19 cellular contexts compared by ENCODE assay signal in the genomic region with DNA sequence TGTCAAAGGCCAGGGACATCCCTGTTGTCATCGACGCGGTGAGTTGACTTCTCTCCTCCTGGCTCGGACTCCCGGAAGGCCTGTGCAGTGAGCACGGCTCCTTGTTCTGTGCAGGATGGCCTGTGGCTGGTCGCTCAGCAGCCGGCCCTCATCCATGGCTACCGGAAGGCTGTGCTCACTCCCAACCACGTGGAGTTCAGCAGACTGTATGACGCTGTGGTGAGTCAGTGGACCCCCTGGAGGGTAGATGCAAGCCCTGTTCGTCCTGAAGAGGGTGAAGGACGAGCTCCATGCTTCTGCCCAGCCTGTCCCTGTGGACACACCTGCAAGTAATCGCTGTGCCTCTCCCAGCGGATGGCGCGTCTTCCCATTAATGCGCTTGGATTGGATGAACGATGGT. TPM values are rescaled to one million over a fixed set of nuclear protein-coding genes. Genes with fewer than 3 reads are reported as not detected.
DNase-seq lines count a peak whose midpoint lies in the region; ATAC-seq, FAIRE-seq and TF ChIP-seq lines count a peak whose summit lies in the region.
"Had no signal": no experiment of that assay in that cellular context is flagged by ENCODE, and none has a peak within 500 bp of the region (broad histone marks: within the 10 kb centered on the region; RNA-seq: fewer than 3 reads in every experiment).

No MANE protein-coding gene starts in this region.

- H3K27ac ChIP-seq in astrocyte (ENCODE audit: low read depth, low read length), result peak overlapping the region; percentile 73
- H3K27ac ChIP-seq: VCaP had no signal

- H3K9me3 Mint-ChIP-seq in astrocyte (ENCODE audit: unreplicated experiment), result no peaks in the 10 kb centered on the region
- no peaks in the 10 kb centered on the region for H3K9me3 Mint-ChIP-seq in activated CD8-positive, alpha-beta T cell treated with anti-CD3 and anti-CD28 coated beads, Interleukin-2, amount 10 ng/mL, durations not matched to agents 7 days and 5 days (ENCODE audit: insufficient read depth)
- H3K9me3 Mint-ChIP-seq in glutamatergic neuron (ENCODE audit: unreplicated experiment), result peaks cover 5% of the 10 kb centered on the region

- peaks cover 12% of the 10 kb centered on the region for H3K4me1 Mint-ChIP-seq in astrocyte (ENCODE audit: low read depth, unreplicated experiment)
- peaks cover 13% of the 10 kb centered on the region for H3K4me1 Mint-ChIP-seq in activated CD8-positive, alpha-beta T cell treated with anti-CD3 and anti-CD28 coated beads, Interleukin-2, amount 10 ng/mL, durations not matched to agents 7 days and 5 days (ENCODE audit: low read depth)
- peaks cover 10% of the 10 kb centered on the region for H3K4me1 Mint-ChIP-seq in glutamatergic neuron (ENCODE audit: low read depth, unreplicated experiment)

- no peaks in the 10 kb centered on the region for H3K27me3 Mint-ChIP-seq in astrocyte (ENCODE audit: low read depth, unreplicated experiment)
- H3K27me3 Mint-ChIP-seq in activated CD8-positive, alpha-beta T cell treated with anti-CD3 and anti-CD28 coated beads, Interleukin-2, amount 10 ng/mL, durations not matched to agents 7 days and 5 days (ENCODE audit: low read depth), result no peaks in the 10 kb centered on the region
- H3K27me3 Mint-ChIP-seq in glutamatergic neuron (ENCODE audit: unreplicated experiment), result peaks cover 4% of the 10 kb centered on the region

- peak overlapping the region; percentile 84 for H3K27ac Mint-ChIP-seq in astrocyte (ENCODE audit: unreplicated experiment)
- no peak overlapping the region for H3K27ac Mint-ChIP-seq in activated CD8-positive, alpha-beta T cell treated with anti-CD3 and anti-CD28 coated beads, Interleukin-2, amount 10 ng/mL, durations not matched to agents 7 days and 5 days
- no peak overlapping the region for H3K27ac Mint-ChIP-seq in glutamatergic neuron (ENCODE audit: unreplicated experiment)

- ATAC-seq in activated CD8-positive, alpha-beta T cell treated with anti-CD3 and anti-CD28 coated beads, Interleukin-2, amount 10 ng/mL, durations not matched to agents 7 days and 5 days, result no peak

- FAIRE-seq in astrocyte (lab: Jason Lieb, UNC), result no peak
- FAIRE-seq: GM12891 had no signal

- peaks cover 50% of the 10 kb centered on the region for H4K20me1 ChIP-seq in astrocyte (ENCODE audit: insufficient read depth, low read length)

- peak overlapping the region; percentile 15 for H2AFZ ChIP-seq in astrocyte (ENCODE audit: low read depth, low read length)

- H3K79me2 ChIP-seq in astrocyte (ENCODE audit: insufficient read depth, low read length), result peaks cover 50% of the 10 kb centered on the region

- H3K4me3 Mint-ChIP-seq in astrocyte (ENCODE audit: unreplicated experiment), result no peak overlapping the region
- H3K4me3 Mint-ChIP-seq in activated CD8-positive, alpha-beta T cell treated with anti-CD3 and anti-CD28 coated beads, Interleukin-2, amount 10 ng/mL, durations not matched to agents 7 days and 5 days, result no peak overlapping the region
- H3K4me3 Mint-ChIP-seq in glutamatergic neuron (ENCODE audit: unreplicated experiment), result no peak overlapping the region

- H3K36me3 Mint-ChIP-seq in astrocyte (ENCODE audit: low read depth, unreplicated experiment), result peaks cover 35% of the 10 kb centered on the region
- peaks cover 55% of the 10 kb centered on the region for H3K36me3 Mint-ChIP-seq in activated CD8-positive, alpha-beta T cell treated with anti-CD3 and anti-CD28 coated beads, Interleukin-2, amount 10 ng/mL, durations not matched to agents 7 days and 5 days (ENCODE audit: low read depth)
- H3K36me3 Mint-ChIP-seq in glutamatergic neuron (ENCODE audit: unreplicated experiment), result peaks cover 8% of the 10 kb centered on the region

- H3K36me3 ChIP-seq in astrocyte (ENCODE audit: insufficient read depth, low read length), result peaks cover 14% of the 10 kb centered on the region

- peaks cover 15% of the 10 kb centered on the region for H3K4me1 ChIP-seq in astrocyte (ENCODE audit: insufficient read depth, low read length)
- H3K4me1 ChIP-seq: BE2C had no signal

- TF ChIP-seq CTCF in AG09309 (IDR thresholded peaks at IDR 0.05; ENCODE audit: control insufficient read depth, insufficient read depth, low read depth, low read length, missing control alignments), result no peak
- TF ChIP-seq CTCF in astrocyte (IDR thresholded peaks at IDR 0.05; ENCODE audit: insufficient read depth, low read depth, low read length), result no peak
- no peak for TF ChIP-seq CTCF in glutamatergic neuron (IDR thresholded peaks at IDR 0.05; ENCODE audit: partially characterized antibody, unreplicated experiment)

- H3K9me3 ChIP-seq in astrocyte (ENCODE audit: insufficient read depth, low read depth, low read length), result no peaks in the 10 kb centered on the region
- H3K9me3 ChIP-seq: BE2C had no signal

- H3K4me3 ChIP-seq in AG09309 (ENCODE audit: control insufficient read depth, low read depth, low read length) (no peak overlapping the region), astrocyte (ENCODE audit: insufficient read depth, low read depth, low read length) (no peak overlapping the region)
- H3K4me3 ChIP-seq: dorsolateral prefrontal cortex had no signal

- CTCF ChIA-PET in activated CD8-positive, alpha-beta T cell treated with anti-CD3 and anti-CD28 coated beads, Interleukin-2, amount 10 ng/mL, durations not matched to agents 7 days and 5 days (lab: Charles Lee), result no interaction called here

- POLR2A ChIA-PET in activated CD8-positive, alpha-beta T cell treated with anti-CD3 and anti-CD28 coated beads, Interleukin-2, amount 10 ng/mL, durations not matched to agents 7 days and 5 days (lab: Charles Lee), result no interaction called here

- peak overlapping the region; percentile 47 for H3K9ac ChIP-seq in astrocyte (ENCODE audit: low read length)

- H3K27me3 ChIP-seq in astrocyte (ENCODE audit: insufficient read depth, low read length), result no peaks in the 10 kb centered on the region
- H3K27me3 ChIP-seq: BE2C, dorsolateral prefrontal cortex had no signal

- DNase-seq in AG09309 (ENCODE audit: low read depth) (peak; percentile 37), LHCN-M2 (ENCODE audit: low read depth) (peak; percentile 77), astrocyte (ENCODE audit: low read depth) (peak; percentile 86), kidney tubule cell (ENCODE audit: low spot score) (peak; percentile 62), glutamatergic neuron (no peak), superior temporal gyrus (ENCODE audit: extremely low spot score) (no peak), NCI-H2107 (lab: John Stamatoyannopoulos, UW) (no peak)
- no peak for DNase-seq in activated CD8-positive, alpha-beta T cell treated with anti-CD3 and anti-CD28 coated beads, Interleukin-2, amount 10 ng/mL, durations not matched to agents 7 days and 5 days
- DNase-seq: activated CD8-positive, alpha-beta memory T cell treated with anti-CD3 and anti-CD28 coated beads, Interleukin-2, amount 50 U/mL, for 48 hours; BE2C; DMS79; dorsolateral prefrontal cortex; Karpas-422; NCI-H1930; NCI-H774; SHP77 treated with DMSO at 0.1 percent for 48 hours; stimulated activated CD4-positive, alpha-beta T cell treated with anti-CD3 and anti-CD28 coated beads, Interleukin-2, amount 100 ng/mL, for 48 hours had no signal

- H3K4me2 ChIP-seq in astrocyte (ENCODE audit: low read length), result peak overlapping the region; percentile 60

RNA-seq across cellular contexts. Expression of gene NAXD, which starts 19.2 kb away (rescaled TPM):
- total RNA-seq in LHCN-M2 (2014; rRNA removed), result 23.5 and 25.9 TPM in 2 replicates
- polyA plus RNA-seq in LHCN-M2 (2012), result 20.1 TPM
- total RNA-seq in astrocyte, result 25.1 and 25.8 TPM in 2 replicates
- 10 to 100 TPM; 23.7 to 24.3 TPM for total RNA-seq in activated CD8-positive, alpha-beta T cell treated with anti-CD3 and anti-CD28 coated beads, Interleukin-2, amount 10 ng/mL, durations not matched to agents 7 days and 5 days
- total RNA-seq in glutamatergic neuron (ENCODE audit: unreplicated experiment), result 41.2 TPM

Comparison
In these comparisons a context has a peak if more than half of its experiments do, and no peak if none do; other contexts are left out.
1. DNase-seq: peak in AG09309 (single experiment), LHCN-M2 (single experiment), astrocyte (single experiment) and kidney tubule cell (single experiment); none in activated CD8-positive, alpha-beta T cell treated with anti-CD3 and anti-CD28 coated beads, Interleukin-2, amount 10 ng/mL, durations not matched to agents 7 days and 5 days (single experiment), glutamatergic neuron (single experiment), superior temporal gyrus (single experiment) and NCI-H2107 (single experiment).